Comparison of ENCODE assay signal across 1 cellular context in genomic region chrX:50431623-50432022, GRCh38.
A peak's percentile ranks its signal among the peaks of the same experiment; 100 is the strongest.
TF ChIP-seq lines count a peak whose summit lies in the region.

No MANE protein-coding gene starts in this region.

TF ChIP-seq in HepG2, 621 proteins besides CTCF, POLR2A, EP300 and RAD21 (continued from another document and continues in another):
- TF ChIP-seq, protein P1, sequence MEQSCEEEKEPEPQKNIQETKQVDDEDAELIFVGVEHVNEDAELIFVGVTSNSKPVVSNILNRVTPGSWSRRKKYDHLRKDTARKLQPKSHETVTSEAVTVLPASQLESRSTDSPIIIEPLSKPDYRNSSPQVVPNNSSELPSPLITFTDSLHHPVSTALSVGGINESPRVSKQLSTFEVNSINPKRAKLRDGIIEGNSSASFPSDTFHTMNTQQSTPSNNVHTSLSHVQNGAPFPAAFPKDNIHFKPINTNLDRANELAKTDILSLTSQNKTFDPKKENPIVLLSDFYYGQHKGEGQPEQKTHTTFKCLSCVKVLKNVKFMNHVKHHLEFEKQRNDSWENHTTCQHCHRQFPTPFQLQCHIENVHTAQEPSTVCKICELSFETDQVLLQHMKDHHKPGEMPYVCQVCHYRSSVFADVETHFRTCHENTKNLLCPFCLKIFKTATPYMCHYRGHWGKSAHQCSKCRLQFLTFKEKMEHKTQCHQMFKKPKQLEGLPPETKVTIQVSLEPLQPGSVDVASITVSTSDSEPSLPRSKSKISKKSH (CRISPR knock-in tag; IDR thresholded peaks at IDR 0.05; ENCODE audit: borderline replicate concordance) = no peak
- TF ChIP-seq GABPA (IDR thresholded peaks at IDR 0.05; ENCODE audit: low read depth, low read length) (no peak), GABPA (CRISPR knock-in tag; IDR thresholded peaks at IDR 0.05; ENCODE audit: low read depth) (no peak), FOXC1 (CRISPR knock-in tag; IDR thresholded peaks at IDR 0.05; ENCODE audit: borderline replicate concordance) (no peak), MTA1 (CRISPR knock-in tag; IDR thresholded peaks at IDR 0.05; ENCODE audit: borderline replicate concordance) (no peak), ZNF530 (CRISPR knock-in tag; IDR thresholded peaks at IDR 0.05; ENCODE audit: low read depth) (no peak), ZNF704 (CRISPR knock-in tag; IDR thresholded peaks at IDR 0.05; ENCODE audit: borderline replicate concordance) (no peak), NFIC (IDR thresholded peaks at IDR 0.05; ENCODE audit: low read length) (no peak), ZNF674 (CRISPR knock-in tag; IDR thresholded peaks at IDR 0.05; ENCODE audit: low read depth) (no peak), ZNF501 (CRISPR knock-in tag; IDR thresholded peaks at IDR 0.05) (no peak), ZNF746 (CRISPR knock-in tag; IDR thresholded peaks at IDR 0.05) (no peak), XRCC5 (optimal IDR thresholded peaks at IDR 0.05; ENCODE audit: low read length) (no peak), ZXDC (CRISPR knock-in tag; IDR thresholded peaks at IDR 0.05) (no peak), ZNF784 (CRISPR knock-in tag; IDR thresholded peaks at IDR 0.05; ENCODE audit: borderline replicate concordance) (no peak), ZNF503 (CRISPR knock-in tag; IDR thresholded peaks at IDR 0.05) (no peak), ARNT (IDR thresholded peaks at IDR 0.05) (no peak), PCBP1 (IDR thresholded peaks at IDR 0.05; ENCODE audit: borderline replicate concordance, low read depth, low read length) (no peak), NCOA5 (CRISPR knock-in tag; IDR thresholded peaks at IDR 0.05) (no peak), RFXANK (CRISPR knock-in tag; IDR thresholded peaks at IDR 0.05) (no peak), ZNF567 (CRISPR knock-in tag; IDR thresholded peaks at IDR 0.05; ENCODE audit: borderline replicate concordance) (no peak), ZNF180 (CRISPR knock-in tag; IDR thresholded peaks at IDR 0.05; ENCODE audit: borderline replicate concordance, low read depth) (no peak), ZNF317 (CRISPR knock-in tag; IDR thresholded peaks at IDR 0.05) (no peak), REPIN1 (CRISPR knock-in tag; IDR thresholded peaks at IDR 0.05; ENCODE audit: borderline replicate concordance, low read depth) (no peak), CAMTA2 (CRISPR knock-in tag; IDR thresholded peaks at IDR 0.05; ENCODE audit: borderline replicate concordance) (no peak), ZFAT (CRISPR knock-in tag; conservative IDR thresholded peaks at IDR 0.05) (no peak), PHF20 (CRISPR knock-in tag; IDR thresholded peaks at IDR 0.05) (no peak), HHEX (CRISPR knock-in tag; IDR thresholded peaks at IDR 0.05) (no peak), ZNF776 (CRISPR knock-in tag; IDR thresholded peaks at IDR 0.05) (no peak), CBX2 (IDR thresholded peaks at IDR 0.05; ENCODE audit: low read depth, low read length) (no peak), CBX2 (CRISPR knock-in tag; IDR thresholded peaks at IDR 0.05; ENCODE audit: low read depth) (no peak), ZNF512B (CRISPR knock-in tag; IDR thresholded peaks at IDR 0.05; ENCODE audit: borderline replicate concordance) (no peak), ZNF260 (CRISPR knock-in tag; IDR thresholded peaks at IDR 0.05; ENCODE audit: borderline replicate concordance, low read depth) (no peak), ZBTB1 (CRISPR knock-in tag; IDR thresholded peaks at IDR 0.05; ENCODE audit: borderline replicate concordance) (no peak), ZFP1 (CRISPR knock-in tag; IDR thresholded peaks at IDR 0.05) (no peak), KLF16 (CRISPR knock-in tag; IDR thresholded peaks at IDR 0.05) (no peak), ATF7-NPFF (CRISPR knock-in tag; IDR thresholded peaks at IDR 0.05; ENCODE audit: low read depth) (no peak), SRSF1 (optimal IDR thresholded peaks at IDR 0.05; ENCODE audit: low read depth, low read length) (no peak), JARID2 (CRISPR knock-in tag; IDR thresholded peaks at IDR 0.05; ENCODE audit: insufficient replicate concordance) (no peak), HNF1B (CRISPR knock-in tag; IDR thresholded peaks at IDR 0.05) (no peak), KAT8 (CRISPR knock-in tag; IDR thresholded peaks at IDR 0.05) (peak; percentile 16; the same call in 1 of the 2 replicates), MEIS2 (CRISPR knock-in tag; IDR thresholded peaks at IDR 0.05) (no peak), ETV5 (CRISPR knock-in tag; IDR thresholded peaks at IDR 0.05; ENCODE audit: borderline replicate concordance) (no peak), RARG (CRISPR knock-in tag; IDR thresholded peaks at IDR 0.05; ENCODE audit: low read depth) (no peak)
- TF ChIP-seq, protein P2, sequence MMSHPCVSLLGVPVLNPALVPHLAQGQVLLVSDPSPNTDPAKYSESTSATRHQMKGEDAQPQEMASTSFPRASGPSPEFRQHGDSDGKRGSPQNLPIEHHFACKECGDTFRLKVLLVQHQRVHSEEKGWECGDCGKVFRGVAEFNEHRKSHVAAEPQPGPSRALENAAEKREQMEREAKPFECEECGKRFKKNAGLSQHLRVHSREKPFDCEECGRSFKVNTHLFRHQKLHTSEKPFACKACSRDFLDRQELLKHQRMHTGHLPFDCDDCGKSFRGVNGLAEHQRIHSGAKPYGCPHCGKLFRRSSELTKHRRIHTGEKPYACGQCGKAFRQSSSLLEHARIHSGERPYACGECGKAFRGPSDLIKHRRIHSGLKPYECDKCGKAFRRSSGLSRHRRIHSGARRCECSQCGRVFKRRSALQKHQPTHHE (CRISPR knock-in tag; IDR thresholded peaks at IDR 0.05; ENCODE audit: borderline replicate concordance) = no peak
- TF ChIP-seq, protein P3, sequence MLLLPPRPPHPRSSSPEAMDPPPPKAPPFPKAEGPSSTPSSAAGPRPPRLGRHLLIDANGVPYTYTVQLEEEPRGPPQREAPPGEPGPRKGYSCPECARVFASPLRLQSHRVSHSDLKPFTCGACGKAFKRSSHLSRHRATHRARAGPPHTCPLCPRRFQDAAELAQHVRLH (CRISPR knock-in tag; IDR thresholded peaks at IDR 0.05; ENCODE audit: borderline replicate concordance, low read depth) = no peak
- TF ChIP-seq, protein P4, sequence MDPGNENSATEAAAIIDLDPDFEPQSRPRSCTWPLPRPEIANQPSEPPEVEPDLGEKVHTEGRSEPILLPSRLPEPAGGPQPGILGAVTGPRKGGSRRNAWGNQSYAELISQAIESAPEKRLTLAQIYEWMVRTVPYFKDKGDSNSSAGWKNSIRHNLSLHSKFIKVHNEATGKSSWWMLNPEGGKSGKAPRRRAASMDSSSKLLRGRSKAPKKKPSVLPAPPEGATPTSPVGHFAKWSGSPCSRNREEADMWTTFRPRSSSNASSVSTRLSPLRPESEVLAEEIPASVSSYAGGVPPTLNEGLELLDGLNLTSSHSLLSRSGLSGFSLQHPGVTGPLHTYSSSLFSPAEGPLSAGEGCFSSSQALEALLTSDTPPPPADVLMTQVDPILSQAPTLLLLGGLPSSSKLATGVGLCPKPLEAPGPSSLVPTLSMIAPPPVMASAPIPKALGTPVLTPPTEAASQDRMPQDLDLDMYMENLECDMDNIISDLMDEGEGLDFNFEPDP (CRISPR knock-in tag; conservative IDR thresholded peaks at IDR 0.05) = no peak
- TF ChIP-seq, protein P5, sequence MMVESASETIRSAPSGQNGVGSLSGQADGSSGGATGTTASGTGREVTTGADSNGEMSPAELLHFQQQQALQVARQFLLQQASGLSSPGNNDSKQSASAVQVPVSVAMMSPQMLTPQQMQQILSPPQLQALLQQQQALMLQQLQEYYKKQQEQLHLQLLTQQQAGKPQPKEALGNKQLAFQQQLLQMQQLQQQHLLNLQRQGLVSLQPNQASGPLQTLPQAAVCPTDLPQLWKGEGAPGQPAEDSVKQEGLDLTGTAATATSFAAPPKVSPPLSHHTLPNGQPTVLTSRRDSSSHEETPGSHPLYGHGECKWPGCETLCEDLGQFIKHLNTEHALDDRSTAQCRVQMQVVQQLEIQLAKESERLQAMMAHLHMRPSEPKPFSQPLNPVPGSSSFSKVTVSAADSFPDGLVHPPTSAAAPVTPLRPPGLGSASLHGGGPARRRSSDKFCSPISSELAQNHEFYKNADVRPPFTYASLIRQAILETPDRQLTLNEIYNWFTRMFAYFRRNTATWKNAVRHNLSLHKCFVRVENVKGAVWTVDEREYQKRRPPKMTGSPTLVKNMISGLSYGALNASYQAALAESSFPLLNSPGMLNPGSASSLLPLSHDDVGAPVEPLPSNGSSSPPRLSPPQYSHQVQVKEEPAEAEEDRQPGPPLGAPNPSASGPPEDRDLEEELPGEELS (CRISPR knock-in tag; IDR thresholded peaks at IDR 0.05) = no peak; the same call in 1 of the 2 replicates
- TF ChIP-seq, protein P6, sequence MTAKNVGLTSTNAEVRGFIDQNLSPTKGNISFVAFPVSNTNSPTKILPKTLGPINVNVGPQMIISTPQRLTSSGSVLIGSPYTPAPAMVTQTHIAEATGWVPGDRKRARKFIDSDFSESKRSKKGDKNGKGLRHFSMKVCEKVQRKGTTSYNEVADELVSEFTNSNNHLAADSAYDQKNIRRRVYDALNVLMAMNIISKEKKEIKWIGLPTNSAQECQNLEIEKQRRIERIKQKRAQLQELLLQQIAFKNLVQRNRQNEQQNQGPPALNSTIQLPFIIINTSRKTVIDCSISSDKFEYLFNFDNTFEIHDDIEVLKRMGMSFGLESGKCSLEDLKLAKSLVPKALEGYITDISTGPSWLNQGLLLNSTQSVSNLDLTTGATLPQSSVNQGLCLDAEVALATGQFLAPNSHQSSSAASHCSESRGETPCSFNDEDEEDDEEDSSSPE (CRISPR knock-in tag; IDR thresholded peaks at IDR 0.05) = no peak
